ENCODE assay signal across 12 cellular contexts in the genomic region with DNA sequence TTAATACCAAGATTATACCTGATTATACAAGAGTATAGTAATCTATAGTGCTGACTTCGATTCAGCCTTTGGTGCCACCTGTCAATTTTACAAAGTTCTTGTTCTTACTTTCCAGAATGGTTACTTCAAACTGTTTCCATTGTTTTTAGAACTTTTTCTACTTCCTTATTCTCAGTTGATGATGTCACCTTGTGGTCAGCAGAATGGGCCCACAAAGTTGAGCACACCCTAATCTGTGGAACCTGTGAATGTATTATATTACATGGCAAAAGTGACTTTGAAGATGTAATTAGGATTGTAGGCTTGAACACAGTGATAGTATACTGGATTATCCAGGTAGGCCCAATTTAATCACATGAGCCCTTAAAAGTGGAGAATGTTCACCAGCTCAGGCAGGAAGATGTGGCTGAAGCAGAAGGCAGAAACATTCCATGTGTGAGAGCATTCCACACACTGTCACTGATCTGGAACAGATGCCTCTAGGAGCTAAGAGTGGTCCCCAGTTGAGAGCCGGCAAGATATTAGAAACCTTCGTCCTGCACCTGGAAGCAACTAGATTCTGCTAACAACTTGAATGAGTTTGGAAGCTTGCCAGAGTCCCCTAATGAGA.
DNase-seq lines count a peak whose midpoint lies in the region; ATAC-seq, FAIRE-seq and TF ChIP-seq lines count a peak whose summit lies in the region.
"Had no signal": no experiment of that assay in that cellular context is flagged by ENCODE, and none has a peak within 500 bp of the region (broad histone marks: within the 10 kb centered on the region; RNA-seq: fewer than 3 reads in every experiment).

No MANE protein-coding gene starts in this region.

- DNase-seq in NOMO-1 treated with dmso at 0.1 percent for 144 hours (lab: John Stamatoyannopoulos, UW; ENCODE audit: unreplicated experiment) (peak; percentile 69), kidney tubule cell (ENCODE audit: low spot score) (peak; percentile 84), activated gamma-delta T cell treated with Interleukin-2 at 50 U/mL for 16 hours (no peak), NCI-H510A (lab: John Stamatoyannopoulos, UW) (no peak), D721Med (ENCODE audit: insufficient read length, low spot score) (no peak)
- DNase-seq: endodermal cell, H9, SK-N-SH, stomach had no signal

- ATAC-seq in GM18517 (IDR thresholded peaks at IDR 0.05; ENCODE audit: unreplicated experiment) (peak; percentile 70), HG02759 (IDR thresholded peaks at IDR 0.05; ENCODE audit: unreplicated experiment) (peak; percentile 57)
- ATAC-seq: sciatic nerve had no signal

- no peak for FAIRE-seq in D721Med (lab: Jason Lieb, UNC)

- no peak for TF ChIP-seq CTCF in D721Med (IDR thresholded peaks at IDR 0.05; ENCODE audit: insufficient read depth, missing control alignments)

Comparison
In these comparisons a context has a peak if more than half of its experiments do, and no peak if none do; other contexts are left out.
1. DNase-seq: peak in NOMO-1 treated with dmso at 0.1 percent for 144 hours (single experiment) and kidney tubule cell (single experiment); none in activated gamma-delta T cell treated with Interleukin-2 at 50 U/mL for 16 hours (single experiment), NCI-H510A (single experiment) and D721Med (single experiment).